ENCODE assay signal across 15 cellular contexts in the genomic region with DNA sequence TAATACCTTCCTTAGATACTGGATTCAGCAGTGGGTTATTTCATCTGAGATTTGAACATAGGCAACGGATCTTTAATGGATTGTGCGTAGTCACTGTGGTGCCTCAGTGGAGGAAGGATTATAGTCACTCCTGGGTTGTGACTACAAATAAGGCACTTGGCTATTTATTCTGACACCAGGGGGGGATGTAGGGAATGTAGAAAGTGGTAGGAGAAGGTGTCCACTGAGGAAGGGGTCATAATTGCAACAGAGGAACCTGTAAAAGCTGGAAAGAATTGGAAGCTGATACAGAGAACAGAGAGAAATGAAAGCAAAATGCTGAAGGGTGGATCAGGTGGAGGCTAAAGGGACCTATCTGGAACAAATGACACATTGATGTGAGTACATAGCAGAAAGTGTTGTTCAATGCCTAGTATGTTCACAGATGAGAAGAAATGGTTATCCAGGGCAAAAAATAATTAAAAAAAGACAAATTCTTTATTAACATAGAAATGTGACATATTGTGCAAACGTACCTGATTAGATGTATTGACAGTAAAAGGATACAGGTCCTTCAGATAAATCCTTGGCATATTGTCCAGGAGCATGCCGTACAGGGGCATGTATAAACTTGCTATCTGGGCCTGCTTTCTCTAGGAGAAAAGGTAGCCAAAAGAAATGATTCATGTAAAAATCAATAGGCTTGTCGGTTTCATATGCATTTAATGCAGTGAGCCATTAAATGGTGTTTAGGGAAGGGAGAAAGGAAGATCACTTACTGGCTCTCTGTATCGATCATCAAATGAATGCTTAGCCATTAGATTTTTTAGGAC.
A peak's percentile ranks its signal among the peaks of the same experiment; 100 is the strongest.
DNase-seq lines count a peak whose midpoint lies in the region; ATAC-seq and TF ChIP-seq lines count a peak whose summit lies in the region.
"Had no signal": no experiment of that assay in that cellular context is flagged by ENCODE, and none has a peak within 500 bp of the region (broad histone marks: within the 10 kb centered on the region; RNA-seq: fewer than 3 reads in every experiment).

No MANE protein-coding gene starts in this region.

- H2BK120ac ChIP-seq in IMR-90 (ENCODE audit: low read depth, low read length), result no peak overlapping the region

- 67% methylated on average over 2 of the region's 6 CpGs; no CpG with 5 or more reads in 1 of the 2 experiments for WGBS in IMR-90 (ENCODE audit: extremely low coverage in 2 of 2, insufficient read length in 1 of 2), 2 experiments

- H3K9me3 Mint-ChIP-seq in activated naive CD8-positive, alpha-beta T cell treated with anti-CD3 and anti-CD28 coated beads for 36 hours, result peaks cover 2% of the 10 kb centered on the region

- no peaks in the 10 kb centered on the region for H3K27me3 ChIP-seq in IMR-90 (ENCODE audit: control insufficient read depth, insufficient read depth, low read length)
- H3K27me3 ChIP-seq: colonic mucosa, left lung had no signal

- H3K4me2 ChIP-seq in IMR-90 (ENCODE audit: low read depth, low read length), result no peak overlapping the region

- in situ Hi-C loops in IMR-90 (cut with MboI; ENCODE audit: low sequenced_read_pairs), result no loop called here

- no peak overlapping the region for H3K14ac ChIP-seq in IMR-90 (replicated peaks; ENCODE audit: low read depth, low read length)

- no peak overlapping the region for H2BK5ac ChIP-seq in IMR-90 (ENCODE audit: low read depth, low read length, poor library complexity, severe bottlenecking)

- H2BK20ac ChIP-seq in IMR-90 (ENCODE audit: low read depth, low read length), result no peak overlapping the region

- TF ChIP-seq CTCF in IMR-90 (conservative IDR thresholded peaks at IDR 0.05; ENCODE audit: low read depth, low read length), result no peak

- H3K4me1 ChIP-seq in IMR-90 (ENCODE audit: control insufficient read depth, insufficient read depth, low read length), result peaks cover 3% of the 10 kb centered on the region; the same call in 1 of the 2 replicates
- H3K4me1 ChIP-seq: colonic mucosa, left lung had no signal

- no peak overlapping the region for H4K91ac ChIP-seq in IMR-90 (ENCODE audit: insufficient read depth, low read depth, low read length)

- peak overlapping the region; percentile 15 for H3K27ac Mint-ChIP-seq in activated naive CD8-positive, alpha-beta T cell treated with anti-CD3 and anti-CD28 coated beads for 36 hours
- H3K27ac Mint-ChIP-seq: activated B cell treated with CpG ODN at 0.5 μM for 24 hours had no signal

- CTCF ChIA-PET in IMR-90 (lab: Yijun Ruan, JAX), result interaction anchor here (0.6 kb wide), 1 partner anchor 151 kb away, joined by 3 read pairs; no protein-coding TSS in a partner anchor

- ATAC-seq in IMR-90 (ENCODE audit: low read depth) (no peak), GM18867 (IDR thresholded peaks at IDR 0.05; ENCODE audit: unreplicated experiment) (no peak)
- ATAC-seq: left lung had no signal

- no peak overlapping the region for H2AK5ac ChIP-seq in IMR-90 (ENCODE audit: low read depth, low read length)

- H3K56ac ChIP-seq in IMR-90 (ENCODE audit: extremely low read depth, insufficient read depth, low read length), result no peak overlapping the region

- TF ChIP-seq POLR2A in IMR-90 (IDR thresholded peaks at IDR 0.05; ENCODE audit: low read depth, low read length), result no peak

- DNase-seq in DMS153 (lab: John Stamatoyannopoulos, UW) (peak; percentile 29), IMR-90 (no peak), lung microvascular endothelial cell (ENCODE audit: low read depth in 2 of 2) (peak; percentile 20 to 42), NCI-H1930 (lab: John Stamatoyannopoulos, UW) (no peak), NCI-H1694 treated with DMSO at 0.1 percent for 48 hours (lab: John Stamatoyannopoulos, UW) (no peak)
- DNase-seq in activated naive CD8-positive, alpha-beta T cell treated with anti-CD3 and anti-CD28 coated beads for 36 hours, result no peak
- DNase-seq: activated B cell treated with CpG ODN at 0.5 μM for 24 hours; activated gamma-delta T cell treated with Interleukin-2 at 50 U/mL for 16 hours; colonic mucosa; left lung; NCI-H2029; nucleus accumbens; RPMI8226; stimulated activated naive CD4-positive, alpha-beta T cell treated with Interleukin-2 at 50 U/mL for 16 hours had no signal

- no peak for TF ChIP-seq RAD21 in IMR-90 (IDR thresholded peaks at IDR 0.05; ENCODE audit: low read length)

- H4K5ac ChIP-seq in IMR-90 (ENCODE audit: low read depth, low read length), result no peak overlapping the region

- peaks cover 31% of the 10 kb centered on the region for H3K36me3 Mint-ChIP-seq in activated naive CD8-positive, alpha-beta T cell treated with anti-CD3 and anti-CD28 coated beads for 36 hours

- peaks cover 4% of the 10 kb centered on the region for H3K36me3 ChIP-seq in IMR-90 (ENCODE audit: control insufficient read depth, insufficient read depth, low read length)
- H3K36me3 ChIP-seq: colonic mucosa had no signal

- no peak overlapping the region for H3K27ac ChIP-seq in IMR-90 (ENCODE audit: insufficient read depth, low read length)
- H3K27ac ChIP-seq: colonic mucosa, left lung had no signal

- H4K8ac ChIP-seq in IMR-90 (ENCODE audit: low read depth in 2 of 2, low read length in 2 of 2), result no peak overlapping the region

- H3K4me1 Mint-ChIP-seq in activated naive CD8-positive, alpha-beta T cell treated with anti-CD3 and anti-CD28 coated beads for 36 hours, result peaks cover 4% of the 10 kb centered on the region
- H3K4me1 Mint-ChIP-seq: activated B cell treated with CpG ODN at 0.5 μM for 24 hours had no signal

- no peaks in the 10 kb centered on the region; a peak in 1 of 4 replicates for H3K79me1 ChIP-seq in IMR-90 (ENCODE audit: low read depth in 1 of 2, low read length in 2 of 2)

- intact Hi-C loops in IMR-90 (cut with micrococcal nuclease), result no loop called here

- BruUV-seq in IMR-90 (replicated peaks; lab: Mats Ljungman, UMichigan), result no TSS peak

- no peak overlapping the region for H2AFZ ChIP-seq in IMR-90 (replicated peaks; ENCODE audit: low read length, poor library complexity)

- dilution Hi-C loops in IMR-90 (cut with HindIII; ENCODE audit: low sequenced_read_pairs, unreplicated experiment), result no loop called here

- H3K23ac ChIP-seq in IMR-90 (ENCODE audit: low read depth, low read length), result no peak overlapping the region; the same call in 1 of the 2 replicates

- H2AK9ac ChIP-seq in IMR-90 (replicated peaks; ENCODE audit: low read depth, low read length, poor library complexity), result peak overlapping the region; percentile 48

- H3K9me1 ChIP-seq in IMR-90 (ENCODE audit: insufficient read depth, low read length), result no peaks in the 10 kb centered on the region; the same call in 1 of the 2 replicates

- H3K27me3 Mint-ChIP-seq in activated naive CD8-positive, alpha-beta T cell treated with anti-CD3 and anti-CD28 coated beads for 36 hours, result no peaks in the 10 kb centered on the region
- H3K27me3 Mint-ChIP-seq: activated B cell treated with CpG ODN at 0.5 μM for 24 hours had no signal

- no peaks in the 10 kb centered on the region for H4K20me1 ChIP-seq in IMR-90 (ENCODE audit: insufficient read depth, low read length)

- H3K4ac ChIP-seq in IMR-90 (ENCODE audit: low read depth, low read length), result no peak overlapping the region

- POLR2A ChIA-PET in IMR-90 (lab: Charles Lee; ENCODE audit: unreplicated experiment), result no interaction called here

- no peak overlapping the region for H3K18ac ChIP-seq in IMR-90 (ENCODE audit: low read depth, low read length)

- H3K9ac ChIP-seq in IMR-90 (ENCODE audit: low read depth, low read length), result no peak overlapping the region

- H2BK15ac ChIP-seq in IMR-90 (ENCODE audit: low read depth, low read length), result no peak overlapping the region

- H3K4me3 Mint-ChIP-seq in activated naive CD8-positive, alpha-beta T cell treated with anti-CD3 and anti-CD28 coated beads for 36 hours, result no peak overlapping the region
- H3K4me3 Mint-ChIP-seq: activated B cell treated with CpG ODN at 0.5 μM for 24 hours had no signal

- no peak overlapping the region for H3K4me3 ChIP-seq in IMR-90 (ENCODE audit: insufficient read depth, low read depth, low read length)
- H3K4me3 ChIP-seq: colonic mucosa, left lung had no signal

- H3K9me3 ChIP-seq in IMR-90 (ENCODE audit: control insufficient read depth, insufficient read depth, low read length), result no peaks in the 10 kb centered on the region
- H3K9me3 ChIP-seq: colonic mucosa, left lung had no signal

TF ChIP-seq in IMR-90, 13 proteins besides CTCF, POLR2A, EP300 and RAD21:
- no peak for TF ChIP-seq RCOR1 (IDR thresholded peaks at IDR 0.05; ENCODE audit: insufficient replicate concordance, low read length)

Comparison
In these comparisons a context has a peak if more than half of its experiments do, and no peak if none do; other contexts are left out.
1. DNase-seq: peak in DMS153 (single experiment) and lung microvascular endothelial cell (2 of 2); none in IMR-90 (single experiment), activated naive CD8-positive, alpha-beta T cell treated with anti-CD3 and anti-CD28 coated beads for 36 hours (single experiment), NCI-H1930 (0 of 2) and NCI-H1694 treated with DMSO at 0.1 percent for 48 hours (single experiment).